In genomic region chr2:33617401-33617800, GRCh38 we compare ENCODE assay signal across 28 cellular contexts.
"Had no signal": no experiment of that assay in that cellular context is flagged by ENCODE, and none has a peak within 500 bp of the region (broad histone marks: within the 10 kb centered on the region; RNA-seq: fewer than 3 reads in every experiment).

No MANE protein-coding gene starts in this region.

- ATAC-seq: gastroesophageal sphincter; heart left ventricle; left colon; lower lobe of right lung; naive thymus-derived CD8-positive, alpha-beta T cell; psoas muscle; right cardiac atrium; stimulated activated effector memory CD8-positive, alpha-beta T cell treated with anti-CD3 and anti-CD28 coated beads, Interleukin-12 subunit alpha, Interleukin-12 subunit beta, amount 100 ng/mL, for 72 hours had no signal

- H3K27ac Mint-ChIP-seq: immature natural killer cell; naive thymus-derived CD8-positive, alpha-beta T cell; nephron progenitor cell; stimulated activated effector memory CD8-positive, alpha-beta T cell treated with anti-CD3 and anti-CD28 coated beads, Interleukin-12 subunit alpha, Interleukin-12 subunit beta, amount 100 ng/mL, for 72 hours had no signal

- H3K4me1 ChIP-seq: foreskin keratinocyte, gastroesophageal sphincter, lower lobe of right lung, psoas muscle, sigmoid colon, stomach, thyroid gland, vagina had no signal

- H3K27me3 ChIP-seq: esophagus muscularis mucosa, foreskin keratinocyte, gastroesophageal sphincter, heart left ventricle, sigmoid colon, stomach, thyroid gland, vagina had no signal

- H3K4me3 ChIP-seq: esophagus muscularis mucosa, gastroesophageal sphincter, heart left ventricle, left ventricle myocardium inferior, lower lobe of right lung, psoas muscle, sigmoid colon, stomach, thyroid gland, vagina had no signal

- DNase-seq: dermis blood vessel endothelial cell; effector memory CD4-positive, alpha-beta T cell; heart left ventricle; hippocampal formation; immature natural killer cell; islet precursor cell; kidney glomerular epithelial cell; left colon; left ventricle myocardium inferior; lower lobe of right lung; naive thymus-derived CD8-positive, alpha-beta T cell; nephron progenitor cell; nucleus accumbens; posterior cingulate gyrus; psoas muscle; right cardiac atrium; sigmoid colon; stimulated activated CD4-positive, alpha-beta T cell treated with anti-CD3 and anti-CD28 coated beads, Interleukin-2, amount 100 ng/mL, for 24 hours; stimulated activated CD4-positive, alpha-beta T cell treated with anti-CD3 and anti-CD28 coated beads, Interleukin-4, amount 100 ng/mL, for 24 hours; stimulated activated naive CD4-positive, alpha-beta T cell treated with Interleukin-2 at 50 U/mL for 16 hours; stomach; thyroid gland; trophoblast cell had no signal

- H3K4me1 Mint-ChIP-seq: immature natural killer cell; naive thymus-derived CD8-positive, alpha-beta T cell; stimulated activated effector memory CD8-positive, alpha-beta T cell treated with anti-CD3 and anti-CD28 coated beads, Interleukin-12 subunit alpha, Interleukin-12 subunit beta, amount 100 ng/mL, for 72 hours had no signal

- H3K36me3 Mint-ChIP-seq: stimulated activated effector memory CD8-positive, alpha-beta T cell treated with anti-CD3 and anti-CD28 coated beads, Interleukin-12 subunit alpha, Interleukin-12 subunit beta, amount 100 ng/mL, for 72 hours had no signal

- H3K36me3 ChIP-seq: esophagus muscularis mucosa, gastroesophageal sphincter, heart left ventricle, left ventricle myocardium inferior, lower lobe of right lung, sigmoid colon, stomach, thyroid gland, vagina had no signal

- H3K9me3 ChIP-seq: esophagus muscularis mucosa, gastroesophageal sphincter, sigmoid colon, thyroid gland, vagina had no signal

- H3K27ac ChIP-seq: esophagus muscularis mucosa, foreskin keratinocyte, gastroesophageal sphincter, heart left ventricle, left ventricle myocardium inferior, lower lobe of right lung, psoas muscle, sigmoid colon, stomach, thyroid gland, vagina had no signal

- H3K4me3 Mint-ChIP-seq: immature natural killer cell; naive thymus-derived CD8-positive, alpha-beta T cell; nephron progenitor cell; stimulated activated effector memory CD8-positive, alpha-beta T cell treated with anti-CD3 and anti-CD28 coated beads, Interleukin-12 subunit alpha, Interleukin-12 subunit beta, amount 100 ng/mL, for 72 hours had no signal
